14 cellular contexts compared by ENCODE assay signal in the genomic region with DNA sequence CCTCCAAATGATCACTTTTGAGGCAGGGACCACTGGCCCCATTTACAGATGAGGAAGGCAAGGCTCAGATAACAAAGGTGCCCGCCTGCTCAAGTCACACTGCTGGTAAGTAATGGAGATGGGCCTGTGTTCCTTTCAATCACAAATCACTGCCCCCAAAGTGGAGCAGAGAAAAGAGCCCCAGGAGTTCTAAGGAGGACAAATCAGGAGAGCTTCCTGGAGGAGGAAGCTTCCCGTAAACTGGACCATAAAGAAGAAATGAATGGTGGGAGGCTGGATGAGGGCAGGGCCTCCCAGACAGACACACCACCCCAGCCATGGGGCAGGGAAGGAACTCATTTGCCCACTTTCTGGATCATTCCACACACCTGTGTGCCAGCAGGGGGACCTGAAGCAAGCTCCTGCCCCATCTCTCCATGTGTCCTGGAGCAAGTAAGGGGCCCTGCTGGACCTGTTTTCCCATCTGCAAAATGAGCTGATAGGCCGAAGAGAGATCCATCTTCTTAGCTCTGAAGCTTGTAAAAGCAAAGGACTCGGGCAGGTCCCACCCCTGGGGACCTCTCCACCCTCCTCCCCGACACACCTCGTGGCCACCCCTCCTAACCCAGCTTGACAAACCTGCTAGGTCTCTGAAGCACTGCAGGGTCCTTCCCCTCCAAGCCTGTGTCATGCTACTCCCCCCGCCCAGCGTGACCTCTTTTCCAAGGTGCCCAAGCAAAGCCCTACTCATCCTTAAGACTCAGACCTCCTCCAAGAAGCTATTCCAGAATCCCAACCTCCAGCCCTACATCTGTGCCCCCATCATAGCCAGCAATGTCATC. TPM values are rescaled to one million over a fixed set of nuclear protein-coding genes. Genes with fewer than 3 reads are reported as not detected.
DNase-seq lines count a peak whose midpoint lies in the region; ATAC-seq and TF ChIP-seq lines count a peak whose summit lies in the region.
"Had no signal": no experiment of that assay in that cellular context is flagged by ENCODE, and none has a peak within 500 bp of the region (broad histone marks: within the 10 kb centered on the region; RNA-seq: fewer than 3 reads in every experiment).

No MANE protein-coding gene starts in this region.

- peaks cover 18% of the 10 kb centered on the region for H3K36me3 Mint-ChIP-seq in IgD-negative memory B cell
- peaks cover 62% of the 10 kb centered on the region for H3K36me3 Mint-ChIP-seq in activated naive CD8-positive, alpha-beta T cell treated with anti-CD3 and anti-CD28 coated beads for 36 hours
- no peaks in the 10 kb centered on the region for H3K36me3 Mint-ChIP-seq in glutamatergic neuron (ENCODE audit: unreplicated experiment)
- H3K36me3 Mint-ChIP-seq: WTC11 had no signal

- H3K36me3 ChIP-seq in spleen, result peaks cover 0 to 77% (median 6%) of the 10 kb centered on the region in 6 donors
- H3K36me3 ChIP-seq: tibial artery had no signal

- peak overlapping the region; percentile 88 for H3K4me3 ChIP-seq in GM12865 (ENCODE audit: low read depth, low read length)
- peak overlapping the region in 5 of 8 donors; percentile 6 to 80 (median 13) for H3K4me3 ChIP-seq in spleen
- H3K4me3 ChIP-seq: mucosa of descending colon, tibial artery had no signal

- no peak for ATAC-seq in GM18517 (IDR thresholded peaks at IDR 0.05; ENCODE audit: unreplicated experiment)
- ATAC-seq in HG02870 (IDR thresholded peaks at IDR 0.05; ENCODE audit: unreplicated experiment), result no peak
- ATAC-seq: mucosa of descending colon, WTC11 had no signal

- no peaks in the 10 kb centered on the region for H3K9me3 Mint-ChIP-seq in IgD-negative memory B cell
- no peaks in the 10 kb centered on the region for H3K9me3 Mint-ChIP-seq in activated naive CD8-positive, alpha-beta T cell treated with anti-CD3 and anti-CD28 coated beads for 36 hours
- peaks cover 3% of the 10 kb centered on the region for H3K9me3 Mint-ChIP-seq in glutamatergic neuron (ENCODE audit: unreplicated experiment)
- H3K9me3 Mint-ChIP-seq: WTC11 had no signal

- TF ChIP-seq POLR2A in spleen (IDR thresholded peaks at IDR 0.05), result no peak

- peaks cover 59 to 71% (median 70%) of the 10 kb centered on the region in 3 donors for H3K4me1 Mint-ChIP-seq in IgD-negative memory B cell
- H3K4me1 Mint-ChIP-seq in activated naive CD8-positive, alpha-beta T cell treated with anti-CD3 and anti-CD28 coated beads for 36 hours, result peaks cover 84% of the 10 kb centered on the region
- H3K4me1 Mint-ChIP-seq in glutamatergic neuron (ENCODE audit: low read depth, unreplicated experiment), result peaks cover 31% of the 10 kb centered on the region

- DNase-seq in GM12865 (ENCODE audit: low read depth), result peak; percentile 54
- DNase-seq in activated naive CD8-positive, alpha-beta T cell treated with anti-CD3 and anti-CD28 coated beads for 36 hours, result no peak
- DNase-seq in spleen, result peak; percentile 79
- no peak for DNase-seq in glutamatergic neuron
- DNase-seq in NCI-H748 treated with DMSO at 0.1 percent for 48 hours (lab: John Stamatoyannopoulos, UW), result no peak
- DNase-seq: DMS153, NCI-H524 treated with DMSO at 0.1 percent for 48 hours, tibial artery had no signal

- WGBS in spleen, 5 donors, result 64 to 85% (median 74%) methylated on average over 7 to 8 of the region's 8 CpGs

- H3K27me3 Mint-ChIP-seq in IgD-negative memory B cell (no peaks in the 10 kb centered on the region), glutamatergic neuron (ENCODE audit: unreplicated experiment) (peaks cover 9% of the 10 kb centered on the region)
- H3K27me3 Mint-ChIP-seq in activated naive CD8-positive, alpha-beta T cell treated with anti-CD3 and anti-CD28 coated beads for 36 hours, result no peaks in the 10 kb centered on the region

- TF ChIP-seq CTCF in GM12865 (IDR thresholded peaks at IDR 0.05; ENCODE audit: insufficient read depth, low read depth, low read length, missing control alignments) (no peak), spleen (IDR thresholded peaks at IDR 0.05 in 8 of 11, conservative IDR thresholded peaks at IDR 0.05 in 3 of 11) (no peak), glutamatergic neuron (IDR thresholded peaks at IDR 0.05; ENCODE audit: partially characterized antibody, unreplicated experiment) (no peak)

- no peaks in the 10 kb centered on the region for H3K27me3 ChIP-seq in spleen (replicated peaks in 1 of 7)

- intact Hi-C loops in spleen (cut with DNase I; ENCODE audit: low total_unique reads), result no loop called here

- peaks cover 72 to 100% (median 97%) of the 10 kb centered on the region in 6 donors for H3K4me1 ChIP-seq in spleen

- peak overlapping the region; percentile 91 to 100 (median 96) for H3K4me3 Mint-ChIP-seq in IgD-negative memory B cell
- H3K4me3 Mint-ChIP-seq in activated naive CD8-positive, alpha-beta T cell treated with anti-CD3 and anti-CD28 coated beads for 36 hours, result peak overlapping the region; percentile 71
- no peak overlapping the region for H3K4me3 Mint-ChIP-seq in glutamatergic neuron (ENCODE audit: unreplicated experiment)
- H3K4me3 Mint-ChIP-seq: WTC11 had no signal

- no peaks in the 10 kb centered on the region for H3K9me3 ChIP-seq in spleen
- H3K9me3 ChIP-seq: mucosa of descending colon, tibial artery had no signal

- peak overlapping the region; percentile 92 to 99 (median 97) for H3K27ac Mint-ChIP-seq in IgD-negative memory B cell
- H3K27ac Mint-ChIP-seq in activated naive CD8-positive, alpha-beta T cell treated with anti-CD3 and anti-CD28 coated beads for 36 hours, result peak overlapping the region; percentile 98
- H3K27ac Mint-ChIP-seq in glutamatergic neuron (ENCODE audit: unreplicated experiment), result no peak overlapping the region
- H3K27ac Mint-ChIP-seq: WTC11 had no signal

- peak overlapping the region; percentile 88 to 99 (median 96) for H3K27ac ChIP-seq in spleen
- H3K27ac ChIP-seq: tibial artery had no signal

RNA-seq across cellular contexts. Expression of gene LAPTM5, which starts 5.5 kb away (rescaled TPM):
- polyA plus RNA-seq in IgD-negative memory B cell (1,002 TPM), spleen (100 to 1,000 TPM; 419 to 691 (median 502) TPM)
- 100 to 1,000 TPM; 232 to 233 TPM for total RNA-seq in activated naive CD8-positive, alpha-beta T cell treated with anti-CD3 and anti-CD28 coated beads for 36 hours
- total RNA-seq in spleen (100 to 1,000 TPM; 473 to 747 (median 586) TPM), glutamatergic neuron (ENCODE audit: unreplicated experiment) (0.56 TPM)
- total RNA-seq: fibroblast of villous mesenchyme had no signal

RNA-seq across cellular contexts. Expression of gene MATN1, which starts 28.7 kb away (rescaled TPM):
- not detected for polyA plus RNA-seq in IgD-negative memory B cell
- 1 to 10 TPM; 1.1 to 1.5 TPM for total RNA-seq in activated naive CD8-positive, alpha-beta T cell treated with anti-CD3 and anti-CD28 coated beads for 36 hours
- 1 to 10 TPM in 1 of 7 donors, under 1 TPM in 5, not detected in 1; 0.30 to 1.1 (median 0.69) TPM for total RNA-seq in spleen
- polyA plus RNA-seq in spleen, result under 1 TPM; 0.04 to 0.08 (median 0.06) TPM
- 0.22 TPM for total RNA-seq in glutamatergic neuron (ENCODE audit: unreplicated experiment)
- total RNA-seq: fibroblast of villous mesenchyme had no signal

Comparison
In these comparisons a context has a peak if more than half of its experiments do, and no peak if none do; other contexts are left out.
1. DNase-seq: peak in GM12865 (single experiment) and spleen (single experiment); none in activated naive CD8-positive, alpha-beta T cell treated with anti-CD3 and anti-CD28 coated beads for 36 hours (single experiment), glutamatergic neuron (single experiment) and NCI-H748 treated with DMSO at 0.1 percent for 48 hours (single experiment).
2. RNA of gene LAPTM5, which starts 5.5 kb away (total RNA-seq): 473 to 747 TPM in spleen and 232 to 233 TPM in activated naive CD8-positive, alpha-beta T cell treated with anti-CD3 and anti-CD28 coated beads for 36 hours; 0.56 TPM in glutamatergic neuron (single experiment); every median in the first group is over 100 times any median in the second.